In the genomic region with DNA sequence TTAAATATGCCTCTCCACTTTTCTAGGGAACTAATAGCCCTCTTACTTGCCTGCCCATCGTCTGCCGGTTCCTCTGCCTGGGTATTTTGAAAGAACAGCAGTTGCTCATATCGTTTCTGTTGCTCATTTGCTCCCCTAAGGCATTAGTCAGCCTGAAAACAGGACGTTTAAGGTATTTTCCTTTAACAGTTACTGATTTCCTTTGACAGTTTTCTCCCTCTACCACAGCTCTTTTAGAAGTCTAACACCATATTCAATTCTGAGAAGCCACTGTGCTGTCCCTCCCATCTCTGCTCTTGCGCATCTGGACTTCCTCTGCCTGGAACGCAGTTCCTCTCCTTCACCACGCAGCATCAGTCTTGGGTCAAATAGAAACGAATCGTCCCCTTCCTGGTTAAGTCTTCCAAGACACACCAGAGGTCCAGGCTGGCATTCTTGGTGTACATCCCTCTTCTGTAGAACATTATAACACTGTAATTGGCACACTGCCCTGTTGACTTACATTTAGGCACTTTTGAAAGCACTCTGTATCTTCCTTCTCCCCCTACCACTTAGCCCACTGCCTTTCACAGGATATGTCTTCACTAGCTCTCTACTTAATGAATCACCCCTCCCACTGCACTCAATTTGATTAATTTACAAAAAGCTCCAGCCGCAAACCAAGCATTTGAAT, we compare ENCODE assay signal across 8 cellular contexts.
DNase-seq lines count a peak whose midpoint lies in the region; ATAC-seq and TF ChIP-seq lines count a peak whose summit lies in the region.

No MANE protein-coding gene starts in this region.

- H3K4me1 ChIP-seq in GM23248 (ENCODE audit: insufficient read depth) (peaks cover 20% of the 10 kb centered on the region), mucosa of descending colon (ENCODE audit: low read depth) (peaks cover 14% of the 10 kb centered on the region)

- peak overlapping the region; percentile 95 for H3K27ac ChIP-seq in GM23248

- WGBS in GM23248 (ENCODE audit: low coverage in 1 of 2, low lambda C conversion rate in 2 of 2, missing lambda C conversion rate in 2 of 2), 2 experiments = 1% methylated on average over 10 of the region's 10 CpGs

- TF ChIP-seq CTCF in GM06990 (IDR thresholded peaks at IDR 0.05; ENCODE audit: insufficient read depth, low read length, poor library complexity, severe bottlenecking) (peak; percentile 16), mucosa of descending colon (IDR thresholded peaks at IDR 0.05) (no peak)

- H3K36me3 Mint-ChIP-seq in stimulated activated memory B cell treated with anti-CD40 and anti-IgM and Interleukin-4, amounts not matched to agents 10 μg/mL and 1 μg/mL and 100 μg/mL, for 72 hours = peaks cover 12% of the 10 kb centered on the region

- intact Hi-C loops in mucosa of descending colon (cut with DNase I, micrococcal nuclease) = no loop called here

- in situ Hi-C loops in GM23248 (cut with MboI) = no loop called here

- no peaks in the 10 kb centered on the region for H3K9me3 Mint-ChIP-seq in stimulated activated memory B cell treated with anti-CD40 and anti-IgM and Interleukin-4, amounts not matched to agents 10 μg/mL and 1 μg/mL and 100 μg/mL, for 72 hours

- H3K9me3 ChIP-seq in GM23248 (ENCODE audit: low read depth) (no peaks in the 10 kb centered on the region), MG63 (peaks cover 2% of the 10 kb centered on the region; the same call in 1 of the 2 replicates), mucosa of descending colon (peaks cover 4% of the 10 kb centered on the region)

- peaks cover 27% of the 10 kb centered on the region for H3K4me1 Mint-ChIP-seq in stimulated activated memory B cell treated with anti-CD40 and anti-IgM and Interleukin-4, amounts not matched to agents 10 μg/mL and 1 μg/mL and 100 μg/mL, for 72 hours

- H3K9me2 ChIP-seq in GM23248 (ENCODE audit: insufficient read depth) = no peaks in the 10 kb centered on the region

- peak overlapping the region; percentile 86 for H3K27ac Mint-ChIP-seq in stimulated activated memory B cell treated with anti-CD40 and anti-IgM and Interleukin-4, amounts not matched to agents 10 μg/mL and 1 μg/mL and 100 μg/mL, for 72 hours

- no peaks in the 10 kb centered on the region for H4K20me1 ChIP-seq in GM23248 (ENCODE audit: insufficient read depth)

- peak overlapping the region; percentile 82 for H3K9ac ChIP-seq in GM23248

- H3K27me3 Mint-ChIP-seq in stimulated activated memory B cell treated with anti-CD40 and anti-IgM and Interleukin-4, amounts not matched to agents 10 μg/mL and 1 μg/mL and 100 μg/mL, for 72 hours = no peaks in the 10 kb centered on the region

- peak overlapping the region; percentile 100 for H3K4me2 ChIP-seq in GM23248 (ENCODE audit: unreplicated experiment)

- peak; percentile 91 for ATAC-seq in mucosa of descending colon
- peak; percentile 95 for ATAC-seq in stimulated activated memory B cell treated with anti-CD40 and anti-IgM and Interleukin-4, amounts not matched to agents 10 μg/mL and 1 μg/mL and 100 μg/mL, for 72 hours

- peak overlapping the region; percentile 95 for H2AFZ ChIP-seq in GM23248

- H3K36me3 ChIP-seq in GM06990 (ENCODE audit: control insufficient read depth, insufficient read depth, low read length) = no peaks in the 10 kb centered on the region
- H3K36me3 ChIP-seq in GM23248 (ENCODE audit: low read depth) = peaks cover 10% of the 10 kb centered on the region; the same call in 1 of the 2 replicates
- no peaks in the 10 kb centered on the region for H3K36me3 ChIP-seq in MG63
- H3K36me3 ChIP-seq in mucosa of descending colon (ENCODE audit: low read depth) = no peaks in the 10 kb centered on the region

- H3K4me3 Mint-ChIP-seq in stimulated activated memory B cell treated with anti-CD40 and anti-IgM and Interleukin-4, amounts not matched to agents 10 μg/mL and 1 μg/mL and 100 μg/mL, for 72 hours = peak overlapping the region; percentile 82

- peak overlapping the region; percentile 60 for H3K4me3 ChIP-seq in GM06990 (replicated peaks; ENCODE audit: low read depth, low read length)
- H3K4me3 ChIP-seq in GM23248 = peak overlapping the region; percentile 81
- H3K4me3 ChIP-seq in MG63 = peak overlapping the region; percentile 41
- peak overlapping the region; percentile 6 for H3K4me3 ChIP-seq in mucosa of descending colon

- peaks cover 25% of the 10 kb centered on the region for H3F3A ChIP-seq in GM23248 (ENCODE audit: insufficient read depth)

- peaks cover 10% of the 10 kb centered on the region; the same call in 1 of the 2 replicates for H3K79me2 ChIP-seq in GM23248 (ENCODE audit: insufficient read depth)

- H3K27me3 ChIP-seq in GM06990 (replicated peaks; ENCODE audit: control insufficient read depth, insufficient read depth, low read length) (no peaks in the 10 kb centered on the region), GM23248 (replicated peaks; ENCODE audit: insufficient read depth) (no peaks in the 10 kb centered on the region), MG63 (no peaks in the 10 kb centered on the region)

- peak; percentile 60 for DNase-seq in GM06990 (ENCODE audit: extremely low read depth, insufficient read length)
- peak; percentile 88 for DNase-seq in GM23248
- DNase-seq in MG63 = peak; percentile 57
- DNase-seq in activated CD4-positive, alpha-beta T cell treated with anti-CD3 and anti-CD28 coated beads, Interleukin-2, amount 50 U/mL, for 1 hour = peak; percentile 45
- DNase-seq in dermis blood vessel endothelial cell = peak; percentile 82
- DNase-seq in mucosa of descending colon = peak; percentile 44 to 65 (median 57)
- DNase-seq in iPS-NIHi11 (ENCODE audit: low spot score) = no peak

Comparison
In these comparisons a context has a peak if more than half of its experiments do, and no peak if none do; other contexts are left out.
1. H3K4me3 ChIP-seq: peak in every context shown above with its lines; median percentile 81 in GM23248; 60 in GM06990; 41 in MG63; 6 in mucosa of descending colon.